Comparison of ENCODE assay signal across 26 cellular contexts in genomic region chr20:62058941-62059340, GRCh38.
"Had no signal": no experiment of that assay in that cellular context is flagged by ENCODE, and none has a peak within 500 bp of the region (broad histone marks: within the 10 kb centered on the region; RNA-seq: fewer than 3 reads in every experiment).

No MANE protein-coding gene starts in this region.

- H3K4me3 Mint-ChIP-seq: activated CD4-positive, alpha-beta memory T cell treated with anti-CD3 and anti-CD28 coated beads for 36 hours; activated naive CD8-positive, alpha-beta T cell; activated T-helper 1 cell treated with anti-CD3 and anti-CD28 coated beads, Interleukin-12 subunit alpha, Interleukin-12 subunit beta, Interleukin-2, Interleukin-4 antibody, amounts not matched to agents 30 ng/mL and 10 ng/mL and 1 ng/mL, durations not matched to agents 14 hours and 24 hours and 36 hours; natural killer cell; T-helper 2 cell treated with Interferon-gamma antibody and Interleukin-4, amounts not matched to agents 5 μg/mL and 100 μg/mL, for 36 hours had no signal

- H3K9me3 ChIP-seq: adrenal gland, body of pancreas, colonic mucosa, left lung, lower lobe of right lung, suprapubic skin, tibial nerve had no signal

- H3K27ac Mint-ChIP-seq: activated CD4-positive, alpha-beta memory T cell treated with anti-CD3 and anti-CD28 coated beads for 36 hours; activated naive CD8-positive, alpha-beta T cell; activated T-helper 1 cell treated with anti-CD3 and anti-CD28 coated beads, Interleukin-12 subunit alpha, Interleukin-12 subunit beta, Interleukin-2, Interleukin-4 antibody, amounts not matched to agents 30 ng/mL and 10 ng/mL and 1 ng/mL, durations not matched to agents 14 hours and 24 hours and 36 hours; natural killer cell; T-helper 2 cell treated with Interferon-gamma antibody and Interleukin-4, amounts not matched to agents 5 μg/mL and 100 μg/mL, for 36 hours had no signal

- DNase-seq: activated CD4-positive, alpha-beta memory T cell treated with anti-CD3 and anti-CD28 coated beads for 36 hours; activated CD4-positive, alpha-beta T cell treated with anti-CD3 and anti-CD28 coated beads for 48 hours; activated CD8-positive, alpha-beta memory T cell treated with anti-CD3 and anti-CD28 coated beads, Interleukin-2, amount 50 U/mL, for 4 hours; activated gamma-delta T cell; activated T-cell treated with anti-CD3 and anti-CD28 coated beads, Interleukin-2, amount 50 U/mL, for 1 hour; aorta; body of pancreas; cerebellar nuclear complex; colonic mucosa; effector CD8-positive, alpha-beta T cell; left lung; lower lobe of right lung; mesenchymal stem cell; natural killer cell; stimulated activated CD4-positive, alpha-beta T cell treated with anti-CD3 and anti-CD28 coated beads, Interleukin-15, amount 100 ng/mL, for 24 hours; stimulated activated CD4-positive, alpha-beta T cell treated with anti-CD3 and anti-CD28 coated beads, Interleukin-2, amount 100 ng/mL, for 24 hours; stimulated activated naive CD4-positive, alpha-beta T cell; T-cell had no signal

- H3K4me3 ChIP-seq: adrenal gland, body of pancreas, colonic mucosa, left lung, lower lobe of right lung, smooth muscle cell, suprapubic skin, tibial nerve had no signal

- H3K36me3 ChIP-seq: adrenal gland, colonic mucosa, left lung had no signal

- H3K36me3 Mint-ChIP-seq: activated naive CD8-positive, alpha-beta T cell; natural killer cell had no signal

- H3K27me3 ChIP-seq: adrenal gland, body of pancreas, colonic mucosa, left lung, suprapubic skin, tibial nerve had no signal

- ATAC-seq: body of pancreas, left lung, lower lobe of right lung, natural killer cell, T-cell had no signal

- H3K9me3 Mint-ChIP-seq: activated CD4-positive, alpha-beta memory T cell treated with anti-CD3 and anti-CD28 coated beads for 36 hours; activated T-helper 1 cell treated with anti-CD3 and anti-CD28 coated beads, Interleukin-12 subunit alpha, Interleukin-12 subunit beta, Interleukin-2, Interleukin-4 antibody, amounts not matched to agents 30 ng/mL and 10 ng/mL and 1 ng/mL, durations not matched to agents 14 hours and 24 hours and 36 hours; natural killer cell; T-cell; T-helper 2 cell treated with Interferon-gamma antibody and Interleukin-4, amounts not matched to agents 5 μg/mL and 100 μg/mL, for 36 hours had no signal

- H3K27me3 Mint-ChIP-seq: activated CD4-positive, alpha-beta memory T cell treated with anti-CD3 and anti-CD28 coated beads for 36 hours; activated naive CD8-positive, alpha-beta T cell; T-cell had no signal

- H3K27ac ChIP-seq: adrenal gland, body of pancreas, colonic mucosa, epithelial cell of prostate, left lung, lower lobe of right lung, suprapubic skin, tibial nerve had no signal
